1 cellular context compared by ENCODE assay signal in genomic region chr5:119079436-119079921, GRCh38.
TF ChIP-seq lines count a peak whose summit lies in the region.

No MANE protein-coding gene starts in this region.

TF ChIP-seq in GM12878, 131 proteins besides CTCF, POLR2A, EP300 and RAD21:
- TF ChIP-seq BACH1 (IDR thresholded peaks at IDR 0.05; ENCODE audit: borderline replicate concordance): peak; percentile 52; the same call in 1 of the 2 replicates
- peak; percentile 69 for TF ChIP-seq RUNX3 (IDR thresholded peaks at IDR 0.05; ENCODE audit: low read length)
- 0 out of 2 replicates have a peak, but pooled peaks have one; percentile 49 for TF ChIP-seq JUNB (IDR thresholded peaks at IDR 0.05)
- peak in 1 of 2 experiments; percentile 31; a peak in 2 of 4 replicates for TF ChIP-seq IKZF2 (IDR thresholded peaks at IDR 0.05)
